In genomic region chr7:100428967-100429636, GRCh38 we compare ENCODE assay signal across 1 cellular context.
TF ChIP-seq lines count a peak whose summit lies in the region.

No MANE protein-coding gene starts in this region.

TF ChIP-seq in endothelial cell of umbilical vein, 7 proteins besides CTCF, POLR2A, EP300 and RAD21:
- TF ChIP-seq FOS (IDR thresholded peaks at IDR 0.05; ENCODE audit: borderline replicate concordance, insufficient read depth, low read length) (no peak), POLR2AphosphoS5 (IDR thresholded peaks at IDR 0.05; ENCODE audit: insufficient read depth, low read depth, low read length) (peak; percentile 78), MAX (IDR thresholded peaks at IDR 0.05; ENCODE audit: insufficient read depth, insufficient read length) (peak; percentile 95), MYC (IDR thresholded peaks at IDR 0.05; ENCODE audit: low read depth, low read length) (peak; percentile 10)
